19 cellular contexts compared by ENCODE assay signal in the genomic region with DNA sequence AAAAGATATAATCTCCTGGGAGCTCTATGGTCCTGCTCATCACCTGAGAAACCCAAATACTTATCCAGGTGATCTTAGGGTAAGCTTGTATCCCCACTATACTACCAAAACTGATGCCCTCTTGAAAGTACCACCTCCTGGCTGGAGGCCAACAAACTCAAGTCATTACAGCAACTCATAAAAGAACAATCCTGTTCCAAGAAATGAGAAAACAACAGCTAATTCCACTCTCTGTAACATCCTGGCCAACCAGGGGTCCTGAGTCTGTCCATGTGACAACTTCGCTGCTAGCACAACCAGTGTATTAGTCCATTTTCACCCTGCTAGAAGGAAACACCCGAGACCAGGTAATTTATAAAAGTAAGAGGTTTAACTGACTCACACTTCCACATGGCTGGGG.
"Had no signal": no experiment of that assay in that cellular context is flagged by ENCODE, and none has a peak within 500 bp of the region (broad histone marks: within the 10 kb centered on the region; RNA-seq: fewer than 3 reads in every experiment).

No MANE protein-coding gene starts in this region.

- H3K36me3 ChIP-seq: colonic mucosa, gastrocnemius medialis, left lung, neural progenitor cell, right lobe of liver, thoracic aorta, transverse colon, upper lobe of right lung, uterus had no signal

- H3K4me2 ChIP-seq: neural progenitor cell had no signal

- H3K9me3 ChIP-seq: colonic mucosa, gastrocnemius medialis, right lobe of liver, upper lobe of right lung had no signal

- H3K27me3 ChIP-seq: colonic mucosa, gastrocnemius medialis, left lung, neural progenitor cell, right lobe of liver, transverse colon, upper lobe of right lung, uterus had no signal

- H3K9ac ChIP-seq: neural progenitor cell, parathyroid adenoma had no signal

- H3K4me3 ChIP-seq: colonic mucosa, gastrocnemius medialis, left lung, neural progenitor cell, right lobe of liver, thoracic aorta, transverse colon, upper lobe of right lung, uterus had no signal

- H3K27ac ChIP-seq: colonic mucosa, gastrocnemius medialis, left lung, neural progenitor cell, parathyroid adenoma, right lobe of liver, thoracic aorta, transverse colon, upper lobe of right lung, uterus had no signal

- DNase-seq: colonic mucosa; effector memory CD4-positive, alpha-beta T cell; gastrocnemius medialis; head of caudate nucleus; left cardiac atrium; left lung; midbrain; naive thymus-derived CD4-positive, alpha-beta T cell; right lobe of liver; small intestine; stimulated activated CD4-positive, alpha-beta T cell treated with anti-CD3 and anti-CD28 coated beads, Interleukin-15, amount 100 ng/mL, for 24 hours; stimulated activated CD4-positive, alpha-beta T cell treated with anti-CD3 and anti-CD28 coated beads, Interleukin-2, amount 100 ng/mL, for 48 hours; stimulated activated naive B cell treated with anti-CD40 and anti-IgM and Interleukin-4, amounts not matched to agents 10 μg/mL and 1 μg/mL and 100 μg/mL, for 72 hours; transverse colon; upper lobe of right lung; uterus had no signal

- H3K4me1 ChIP-seq: colonic mucosa, gastrocnemius medialis, left lung, neural progenitor cell, parathyroid adenoma, right lobe of liver, transverse colon, upper lobe of right lung, uterus had no signal
